Comparison of ENCODE assay signal across 11 cellular contexts in genomic region chr3:101781166-101781565, GRCh38. TPM values are rescaled to one million over a fixed set of nuclear protein-coding genes. Genes with fewer than 3 reads are reported as not detected.
DNase-seq lines count a peak whose midpoint lies in the region; ATAC-seq and TF ChIP-seq lines count a peak whose summit lies in the region.
"Had no signal": no experiment of that assay in that cellular context is flagged by ENCODE, and none has a peak within 500 bp of the region (broad histone marks: within the 10 kb centered on the region; RNA-seq: fewer than 3 reads in every experiment).

No MANE protein-coding gene starts in this region.

- peaks cover 32% of the 10 kb centered on the region for H3K36me3 Mint-ChIP-seq in WTC11

- no peak for TF ChIP-seq POLR2A in uterus (IDR thresholded peaks at IDR 0.05)

- H3K4me3 Mint-ChIP-seq in WTC11, result peak overlapping the region; percentile 85; the same call in 1 of the 2 replicates

- H3K4me1 ChIP-seq in right atrium auricular region (peaks cover 0 to 24% of the 10 kb centered on the region in 2 donors), hepatocyte (ENCODE audit: insufficient read depth) (peaks cover 4% of the 10 kb centered on the region), uterus (no peaks in the 10 kb centered on the region)

- H4K20me1 ChIP-seq in hepatocyte (ENCODE audit: insufficient read depth, poor library complexity, severe bottlenecking), result no peaks in the 10 kb centered on the region

- intact Hi-C loops in left ventricle myocardium superior (cut with micrococcal nuclease), result no loop called here
- intact Hi-C loops in uterus (cut with DNase I; ENCODE audit: low total_unique reads), result no loop called here

- H3K27ac ChIP-seq in right atrium auricular region (peak overlapping the region; percentile 92 to 95), hepatocyte (peak overlapping the region; percentile 28), uterus (peak overlapping the region; percentile 84)

- H3K4me3 ChIP-seq in right atrium auricular region (peak overlapping the region in 1 of 2 donors; percentile 89), hepatocyte (no peak overlapping the region), uterus (no peak overlapping the region)

- H2AFZ ChIP-seq in hepatocyte, result no peak overlapping the region

- H3K4me1 Mint-ChIP-seq in WTC11, result peaks cover 27% of the 10 kb centered on the region

- peaks cover 15% of the 10 kb centered on the region for H3K79me2 ChIP-seq in hepatocyte

- no peaks in the 10 kb centered on the region for H3K9me3 Mint-ChIP-seq in WTC11

- no peak overlapping the region for H3K27ac Mint-ChIP-seq in WTC11

- POLR2A ChIA-PET in WTC11 (lab: Charles Lee), result no interaction called here

- DNase-seq in right atrium auricular region (ENCODE audit: low spot score), result no peak
- DNase-seq in left ventricle myocardium superior, result no peak
- no peak for DNase-seq in WTC11 (ENCODE audit: low spot score)
- DNase-seq in hepatocyte (ENCODE audit: low spot score), result no peak
- no peak for DNase-seq in uterus
- no peak for DNase-seq in occipital lobe (lab: John Stamatoyannopoulos, UW)
- DNase-seq: NCI-H2171; stimulated activated CD4-positive, alpha-beta T cell treated with anti-CD3 and anti-CD28 coated beads, Interleukin-4, amount 100 ng/mL, for 4 hours; T-helper 9 cell had no signal

- TF ChIP-seq CTCF in right atrium auricular region (IDR thresholded peaks at IDR 0.05) (no peak), WTC11 (IDR thresholded peaks at IDR 0.05) (no peak), hepatocyte (IDR thresholded peaks at IDR 0.05; ENCODE audit: poor library complexity) (no peak), uterus (IDR thresholded peaks at IDR 0.05) (no peak)

- CTCF ChIA-PET in WTC11 (lab: Charles Lee), result interaction anchor here (1.3 kb wide), 1 partner anchor 28 kb away, joined by 3 read pairs; no protein-coding TSS in a partner anchor

- H3K9me3 ChIP-seq in right atrium auricular region (no peaks in the 10 kb centered on the region), hepatocyte (ENCODE audit: low read depth) (no peaks in the 10 kb centered on the region), uterus (no peaks in the 10 kb centered on the region)

- ATAC-seq in left ventricle myocardium superior (no peak), WTC11 (no peak), GM21529 (IDR thresholded peaks at IDR 0.05; ENCODE audit: unreplicated experiment) (no peak), GM18870 (IDR thresholded peaks at IDR 0.05; ENCODE audit: unreplicated experiment) (no peak)

- peaks cover 19% of the 10 kb centered on the region for H3K27me3 Mint-ChIP-seq in WTC11 (ENCODE audit: low read depth)

- H3K9me2 ChIP-seq in hepatocyte (replicated peaks; ENCODE audit: insufficient read depth), result no peaks in the 10 kb centered on the region

- H3K36me3 ChIP-seq in right atrium auricular region, result peaks cover 33% of the 10 kb centered on the region
- H3K36me3 ChIP-seq in hepatocyte (replicated peaks; ENCODE audit: insufficient read depth, low read depth), result no peaks in the 10 kb centered on the region
- no peaks in the 10 kb centered on the region for H3K36me3 ChIP-seq in uterus

- peak overlapping the region; percentile 83 for H3K4me2 ChIP-seq in hepatocyte

- no peaks in the 10 kb centered on the region for H3K27me3 ChIP-seq in right atrium auricular region
- H3K27me3 ChIP-seq in hepatocyte, result no peaks in the 10 kb centered on the region
- H3K27me3 ChIP-seq in uterus, result no peaks in the 10 kb centered on the region

TF ChIP-seq in WTC11, 78 proteins besides CTCF, POLR2A, EP300 and RAD21:
- TF ChIP-seq ZNF425 (CRISPR knock-in tag; conservative IDR thresholded peaks at IDR 0.05), result no peak

RNA-seq across cellular contexts. Expression of gene NXPE3, which starts 2.2 kb away (rescaled TPM):
- 10 to 100 TPM; 22.9 to 49.8 TPM for total RNA-seq in right atrium auricular region
- total RNA-seq in left ventricle myocardium superior, result 48.0 TPM
- total RNA-seq in WTC11 (2021), result 11.3 to 13.9 TPM (median 12.9 TPM) in 3 replicates
- 5.1 and 5.9 TPM in 2 replicates for total RNA-seq in hepatocyte
- polyA plus RNA-seq in hepatocyte, result 5.8 and 5.9 TPM in 2 replicates
- 10 to 100 TPM in 2 of 4 donors, 1 to 10 TPM in 2; 3.1 to 26.0 (median 10.3) TPM for total RNA-seq in uterus
- total RNA-seq in occipital lobe, result 21.1 TPM

RNA-seq across cellular contexts. Expression of gene CEP97, which starts 56.8 kb away (rescaled TPM):
- total RNA-seq in right atrium auricular region (1 to 10 TPM; 6.5 to 7.0 TPM), left ventricle myocardium superior (6.5 TPM), WTC11 (2021) (10.0 to 12.3 TPM (median 12.0 TPM) in 3 replicates), hepatocyte (9.0 and 12.1 TPM in 2 replicates), uterus (10 to 100 TPM in 3 of 4 donors, 1 to 10 TPM in 1; 5.1 to 39.5 (median 17.0) TPM), occipital lobe (69.6 TPM)
- polyA plus RNA-seq in hepatocyte, result 2.4 and 4.1 TPM in 2 replicates

Comparison
In these comparisons a context has a peak if more than half of its experiments do, and no peak if none do; other contexts are left out.
1. H3K27ac ChIP-seq: peak in every context shown above with its lines; median percentile 94 in right atrium auricular region; 84 in uterus; 28 in hepatocyte.